Comparison of ENCODE assay signal across 21 cellular contexts in genomic region chr1:89765774-89766173, GRCh38. TPM values are rescaled to one million over a fixed set of nuclear protein-coding genes. Genes with fewer than 3 reads are reported as not detected.
DNase-seq lines count a peak whose midpoint lies in the region; ATAC-seq, FAIRE-seq and TF ChIP-seq lines count a peak whose summit lies in the region.
"Had no signal": no experiment of that assay in that cellular context is flagged by ENCODE, and none has a peak within 500 bp of the region (broad histone marks: within the 10 kb centered on the region; RNA-seq: fewer than 3 reads in every experiment).

No MANE protein-coding gene starts in this region.

- no peak overlapping the region for H2AK5ac ChIP-seq in H1 (ENCODE audit: low read depth, low read length)

- H3K4me1 ChIP-seq in SK-N-SH (ENCODE audit: control insufficient read depth in 1 of 2, insufficient read depth in 2 of 2, low read depth in 1 of 2, low read length in 1 of 2): peaks cover 0 to 21% of the 10 kb centered on the region in 2 experiments; a peak in 1 of 4 replicates
- peaks cover 0 to 4% (median 3%) of the 10 kb centered on the region in 4 experiments; a peak in 3 of 7 replicates for H3K4me1 ChIP-seq in H1 (replicated peaks in 1 of 4; ENCODE audit: control insufficient read depth in 3 of 4, insufficient read depth in 4 of 4, low read length in 3 of 4)
- peaks cover 0 to 28% (median 18%) of the 10 kb centered on the region in 12 donors for H3K4me1 ChIP-seq in heart left ventricle

- no peak overlapping the region for H2BK12ac ChIP-seq in H1 (ENCODE audit: low read depth, low read length)

- no peaks in the 10 kb centered on the region for H3F3A ChIP-seq in SK-N-SH (replicated peaks; ENCODE audit: insufficient read depth)

- H2BK20ac ChIP-seq in H1 (ENCODE audit: low read length): no peak overlapping the region

- TF ChIP-seq CTCF in SK-N-SH (IDR thresholded peaks at IDR 0.05) (no peak), WTC11 (IDR thresholded peaks at IDR 0.05) (no peak), H1 (IDR thresholded peaks at IDR 0.05; ENCODE audit: control extremely low read depth in 1 of 3, insufficient read depth in 1 of 3, low read depth in 1 of 3, low read length in 3 of 3) (no peak), heart left ventricle (IDR thresholded peaks at IDR 0.05) (no peak), D721Med (IDR thresholded peaks at IDR 0.05; ENCODE audit: insufficient read depth, missing control alignments) (no peak)

- H3K36me3 ChIP-seq in SK-N-SH (replicated peaks in 1 of 2; ENCODE audit: control insufficient read depth in 1 of 2, insufficient read depth in 2 of 2, low read length in 1 of 2) (no peaks in the 10 kb centered on the region), H1 (ENCODE audit: control insufficient read depth in 2 of 4, insufficient read depth in 4 of 4, low read length in 3 of 4) (no peaks in the 10 kb centered on the region), heart left ventricle (no peaks in the 10 kb centered on the region)

- H2BK5ac ChIP-seq in H1 (ENCODE audit: low read depth, low read length): no peak overlapping the region

- DNase-seq in SK-N-SH (no peak), WTC11 (ENCODE audit: low spot score) (no peak), H1 (ENCODE audit: low read depth in 1 of 2, low spot score in 2 of 2) (no peak), heart left ventricle (no peak), D721Med (ENCODE audit: insufficient read length, low spot score) (no peak), hypothalamus (lab: John Stamatoyannopoulos, UW) (no peak)
- DNase-seq: C1 segment of cervical spinal cord; Calu3; CD4-positive, alpha-beta memory T cell; COR-L47; DMS153; DMS79; EL; GDM1; GM23248; H9 had no signal

- ATAC-seq in SK-N-SH treated with all-trans-retinoic acid at 6 μM for 48 hours (no peak), WTC11 (no peak), heart left ventricle (no peak)
- ATAC-seq: HCT116 had no signal

- H3K18ac ChIP-seq in H1 (ENCODE audit: extremely low read depth, low read length): no peak overlapping the region

- H3K56ac ChIP-seq in H1 (replicated peaks; ENCODE audit: insufficient read length, low read depth, low read length): no peak overlapping the region

- TF ChIP-seq EP300 in SK-N-SH (IDR thresholded peaks at IDR 0.05; ENCODE audit: borderline replicate concordance in 1 of 2, low read depth in 1 of 2, low read length in 1 of 2): no peak
- TF ChIP-seq EP300 in H1 (IDR thresholded peaks at IDR 0.05; ENCODE audit: borderline replicate concordance in 1 of 2, low read depth in 2 of 2, low read length in 2 of 2): no peak

- H3K23ac ChIP-seq in H1 (ENCODE audit: insufficient read length): no peak overlapping the region

- H3K27me3 Mint-ChIP-seq in WTC11 (ENCODE audit: low read depth): peaks cover 36% of the 10 kb centered on the region
- H3K27me3 Mint-ChIP-seq: CD4-positive, alpha-beta memory T cell had no signal

- H3K36me3 Mint-ChIP-seq in WTC11: no peaks in the 10 kb centered on the region

- H3K9me2 ChIP-seq in SK-N-SH: no peaks in the 10 kb centered on the region

- H3K79me2 ChIP-seq in SK-N-SH (ENCODE audit: insufficient read depth): no peaks in the 10 kb centered on the region
- H3K79me2 ChIP-seq in H1 (ENCODE audit: control insufficient read depth in 1 of 2, insufficient read depth in 2 of 2, low read length in 2 of 2): no peaks in the 10 kb centered on the region

- H3K9ac ChIP-seq in SK-N-SH (no peak overlapping the region), H1 (replicated peaks in 1 of 4; ENCODE audit: extremely low read depth in 1 of 4, low read depth in 3 of 4, low read length in 3 of 4) (no peak overlapping the region)
- H3K9ac ChIP-seq: GM23248 had no signal

- H3K9me3 Mint-ChIP-seq in WTC11: no peaks in the 10 kb centered on the region
- H3K9me3 Mint-ChIP-seq: CD4-positive, alpha-beta memory T cell; H9 had no signal

- intact Hi-C loops in heart left ventricle (cut with DNase I): loop anchor here in 5 of 10 donors (2.0 to 10.0 kb wide), 4 partner anchors 71 to 283 kb away; no protein-coding TSS in a partner anchor

- no peak for TF ChIP-seq POLR2A in H1 (IDR thresholded peaks at IDR 0.05; ENCODE audit: control extremely low read depth in 1 of 2, low read depth in 2 of 2, low read length in 2 of 2)
- no peak for TF ChIP-seq POLR2A in heart left ventricle (IDR thresholded peaks at IDR 0.05)

- H3K27ac ChIP-seq in SK-N-SH (ENCODE audit: low read depth in 2 of 2, low read length in 1 of 2) (no peak overlapping the region), H1 (ENCODE audit: low read depth, low read length) (no peak overlapping the region), heart left ventricle (no peak overlapping the region)
- H3K27ac ChIP-seq: 22Rv1, GM23248 had no signal

- H2AFZ ChIP-seq in SK-N-SH (ENCODE audit: low read depth): no peak overlapping the region
- no peak overlapping the region for H2AFZ ChIP-seq in H1 (ENCODE audit: low read length)
- H2AFZ ChIP-seq: GM23248 had no signal

- no peak overlapping the region for H4K5ac ChIP-seq in H1 (ENCODE audit: insufficient read length, low read depth, low read length)

- no peak overlapping the region for H4K91ac ChIP-seq in H1 (replicated peaks; ENCODE audit: insufficient read length, low read length)

- no peak overlapping the region for H3K4me3 Mint-ChIP-seq in WTC11
- H3K4me3 Mint-ChIP-seq: CD4-positive, alpha-beta memory T cell; H9 had no signal

- POLR2A ChIA-PET in SK-N-SH (lab: Yijun Ruan, JAX) (no interaction called here), WTC11 (lab: Charles Lee) (interaction anchor here (0.6 kb wide), 1 partner anchor 10 kb away, joined by 3 read pairs; no protein-coding TSS in a partner anchor), H1 (lab: Charles Lee; ENCODE audit: partially characterized antibody) (no interaction called here)

- no peak overlapping the region for H2BK120ac ChIP-seq in H1 (replicated peaks; ENCODE audit: low read depth, low read length)

- H3K4me3 ChIP-seq in SK-N-SH (ENCODE audit: low read depth in 2 of 2, low read length in 1 of 2) (no peak overlapping the region), H1 (ENCODE audit: extremely low read depth in 1 of 4, insufficient read depth in 2 of 4, low read depth in 3 of 4, low read length in 4 of 4) (no peak overlapping the region), heart left ventricle (no peak overlapping the region)
- H3K4me3 ChIP-seq: GM23248 had no signal

- H4K8ac ChIP-seq in H1 (ENCODE audit: extremely low read depth, insufficient read depth, low read length): no peak overlapping the region

- peaks cover 10% of the 10 kb centered on the region for H3K4me1 Mint-ChIP-seq in WTC11

- no peaks in the 10 kb centered on the region for H3K27me3 ChIP-seq in SK-N-SH (ENCODE audit: insufficient read depth)
- H3K27me3 ChIP-seq in H1 (replicated peaks in 1 of 4; ENCODE audit: control insufficient read depth in 3 of 4, extremely low read depth in 1 of 4, insufficient read depth in 3 of 4, low read length in 3 of 4): peaks cover 0 to 17% (median 16%) of the 10 kb centered on the region in 4 experiments; a peak in 6 of 7 replicates
- no peaks in the 10 kb centered on the region for H3K27me3 ChIP-seq in heart left ventricle

- TF ChIP-seq RAD21 in SK-N-SH (IDR thresholded peaks at IDR 0.05; ENCODE audit: low read length) (no peak), H1 (IDR thresholded peaks at IDR 0.05 in 1 of 2, conservative IDR thresholded peaks at IDR 0.05 in 1 of 2; ENCODE audit: low read depth in 2 of 2, low read length in 2 of 2) (no peak)

- WGBS in SK-N-SH (ENCODE audit: low lambda C conversion rate): 38% methylated on average over 1 of the region's 1 CpG
- WGBS in H1 (ENCODE audit: extremely low coverage in 1 of 2, insufficient coverage in 1 of 2, insufficient read length in 1 of 2, insufficient replicate concordance in 2 of 2, low coverage in 1 of 2, low lambda C conversion rate in 2 of 2, missing lambda C conversion rate in 1 of 2), 2 experiments: 27% methylated on average over 1 of the region's 1 CpG; no CpG with 5 or more reads in 1 of the 2 experiments
- WGBS in heart left ventricle, 4 donors: 32 to 93% (median 88%) methylated on average over 1 of the region's 1 CpG

- H3K23me2 ChIP-seq in H1 (ENCODE audit: low read depth, low read length): peaks cover 4% of the 10 kb centered on the region; the same call in 1 of the 2 replicates

- H3K79me1 ChIP-seq in H1 (ENCODE audit: low read depth, low read length): no peaks in the 10 kb centered on the region

- H4K20me1 ChIP-seq in SK-N-SH (ENCODE audit: insufficient read depth) (no peaks in the 10 kb centered on the region), H1 (replicated peaks in 1 of 2; ENCODE audit: control insufficient read depth in 1 of 2, insufficient read depth in 2 of 2, low read length in 2 of 2) (peaks cover 0 to 2% of the 10 kb centered on the region in 2 experiments)

- H3K4me2 ChIP-seq in SK-N-SH (no peak overlapping the region), H1 (ENCODE audit: insufficient read depth in 1 of 2, low read depth in 2 of 2, low read length in 2 of 2) (no peak overlapping the region)

- CTCF ChIA-PET in SK-N-SH (lab: Yijun Ruan, JAX): interaction anchor here (0.9 to 16.7 kb wide), 6 partner anchors 9 to 282 kb away, joined by 3 to 265 read pairs (median 4); partner anchors contain the start of gene LRRC8C
- CTCF ChIA-PET in WTC11 (lab: Charles Lee): no interaction called here
- CTCF ChIA-PET in H1 (lab: Charles Lee; ENCODE audit: partially characterized antibody): interaction anchor here (0.7 to 7.0 kb wide), 4 partner anchors 8 to 150 kb away, joined by 3 to 101 read pairs (median 12); partner anchors contain the start of gene LRRC8C

- H3K9me3 ChIP-seq in SK-N-SH (no peaks in the 10 kb centered on the region), H1 (ENCODE audit: insufficient read depth in 2 of 2, low read depth in 1 of 2, low read length in 1 of 2) (no peaks in the 10 kb centered on the region), heart left ventricle (no peaks in the 10 kb centered on the region)

- H2BK15ac ChIP-seq in H1 (ENCODE audit: low read length): no peak overlapping the region

- no peak overlapping the region for H3K4ac ChIP-seq in H1 (replicated peaks; ENCODE audit: insufficient read length, low read depth, low read length)

- no peak overlapping the region for H3K14ac ChIP-seq in H1 (ENCODE audit: insufficient read length)

- no peak overlapping the region for H3K27ac Mint-ChIP-seq in WTC11
- H3K27ac Mint-ChIP-seq: H9 had no signal

- FAIRE-seq in H1 (lab: Jason Lieb, UNC) (no peak), D721Med (lab: Jason Lieb, UNC) (no peak)
- FAIRE-seq: GM12891, GM18507 had no signal

RNA-seq across cellular contexts. Expression of gene LRRC8D, which starts 55.1 kb away (rescaled TPM):
- polyA plus RNA-seq in SK-N-SH (2012; rRNA removed): 15.0 and 21.5 TPM in 2 replicates
- 15.3 and 16.7 TPM in 2 replicates for polyA plus RNA-seq in SK-N-SH (2012; cell fraction: cytosol; rRNA removed)
- 12.9 and 17.5 TPM in 2 replicates for polyA plus RNA-seq in SK-N-SH (2012; cell fraction: nucleus; rRNA removed)
- total RNA-seq in WTC11 (2021): 42.6 to 45.4 TPM (median 42.8 TPM) in 3 replicates
- 58.5 and 58.9 TPM in 2 replicates for total RNA-seq in H1 (2021; fragmentation: NEBNext Ultra II Directional; extraction: Animal tissue kit (Norgen Biotek cat#: 25700))
- 42.0 and 49.1 TPM in 2 replicates for polyA plus RNA-seq in H1 (2011; rRNA removed)
- 48.4 TPM for polyA plus RNA-seq in H1 (2011; cell fraction: cytosol; rRNA removed)
- 45.7 TPM for polyA plus RNA-seq in H1 (2011; cell fraction: nucleus; rRNA removed)
- polyA plus RNA-seq in H1 (2012, experiment 1 of 2): 29.8 to 37.9 TPM (median 34.2 TPM) in 4 replicates
- polyA plus RNA-seq in H1 (2012, experiment 2 of 2): 3.1 TPM
- polyA plus RNA-seq in H1 (2013, experiment 1 of 2): 44.7 TPM
- 50.3 TPM for polyA plus RNA-seq in H1 (2013, experiment 2 of 2)
- polyA minus RNA-seq in H1 (2011; rRNA and poly(A)+ RNA removed): 90.4 and 90.6 TPM in 2 replicates
- 49.9 TPM for polyA minus RNA-seq in H1 (2011; cell fraction: cytosol; rRNA and poly(A)+ RNA removed)
- polyA minus RNA-seq in H1 (2011; cell fraction: nucleus; rRNA and poly(A)+ RNA removed): 53.5 TPM
- 10 to 100 TPM in 3 of 9 donors, 1 to 10 TPM in 6; 5.7 to 13.0 (median 8.0) TPM for total RNA-seq in heart left ventricle
- 10 to 100 TPM in 1 of 2 donors, 1 to 10 TPM in 1; 2.1 to 16.5 TPM for polyA plus RNA-seq in heart left ventricle
